In genomic region chr10:84267503-84268126, GRCh38 we compare ENCODE assay signal across 8 cellular contexts. TPM values are rescaled to one million over a fixed set of nuclear protein-coding genes. Genes with fewer than 3 reads are reported as not detected.
DNase-seq lines count a peak whose midpoint lies in the region; ATAC-seq and TF ChIP-seq lines count a peak whose summit lies in the region.

No MANE protein-coding gene starts in this region.

- H3K27me3 Mint-ChIP-seq in T-cell: peaks cover 14 to 15% of the 10 kb centered on the region in 2 donors
- H3K27me3 Mint-ChIP-seq in immature natural killer cell (ENCODE audit: low read depth in 3 of 3): peaks cover 3 to 19% (median 6%) of the 10 kb centered on the region in 3 donors

- peak; percentile 81 for TF ChIP-seq CTCF in GM12875 (IDR thresholded peaks at IDR 0.05; ENCODE audit: borderline replicate concordance, insufficient read depth, low read depth, low read length)

- POLR2A ChIA-PET in T-cell (lab: Charles Lee): interaction anchor here in 1 of 2 donors (0.5 to 0.9 kb wide), 3 partner anchors 67 to 131 kb away, joined by 3 to 4 read pairs (median 3); no protein-coding TSS in a partner anchor

- peak overlapping the region in 1 of 2 donors; percentile 36 for H3K27ac Mint-ChIP-seq in T-cell
- no peak overlapping the region for H3K27ac Mint-ChIP-seq in immature natural killer cell

- ATAC-seq in HG03469 (IDR thresholded peaks at IDR 0.05; ENCODE audit: unreplicated experiment): peak; percentile 57
- ATAC-seq in T-cell (replicated peaks in 1 of 4): peak; percentile 31 to 68 (median 54)

- peak; percentile 31 to 76 (median 60) for DNase-seq in T-cell
- DNase-seq in amniotic epithelial cell (ENCODE audit: low read depth): peak; percentile 38
- DNase-seq in immature natural killer cell: peak; percentile 16 to 45 (median 23)
- DNase-seq in stimulated activated CD4-positive, alpha-beta T cell treated with anti-CD3 and anti-CD28 coated beads, TNF-alpha, amount 100 ng/mL, for 4 hours (ENCODE audit: low read depth in 3 of 3): peak; percentile 27 to 50 (median 36)
- DNase-seq in GM19238 (ENCODE audit: insufficient read length, low spot score): no peak
- DNase-seq in SKM-1 treated with dmso at 0.1 percent for 144 hours (lab: John Stamatoyannopoulos, UW; ENCODE audit: unreplicated experiment): no peak

- H3K4me1 Mint-ChIP-seq in T-cell: peaks cover 10 to 16% (median 11%) of the 10 kb centered on the region in 3 donors
- H3K4me1 Mint-ChIP-seq in immature natural killer cell: no peaks in the 10 kb centered on the region

- no peak overlapping the region for H3K4me3 ChIP-seq in GM12875 (ENCODE audit: low read depth, low read length)

- no peaks in the 10 kb centered on the region for H3K36me3 Mint-ChIP-seq in T-cell
- H3K36me3 Mint-ChIP-seq in immature natural killer cell: no peaks in the 10 kb centered on the region

- CTCF ChIA-PET in T-cell (lab: Charles Lee): interaction anchor here (0.5 to 5.9 kb wide), 15 partner anchors 43 to 273 kb away, joined by 3 to 93 read pairs (median 4); no protein-coding TSS in a partner anchor

- H3K9me3 Mint-ChIP-seq in T-cell (no peaks in the 10 kb centered on the region), immature natural killer cell (no peaks in the 10 kb centered on the region)

- H3K4me3 Mint-ChIP-seq in T-cell: no peak overlapping the region
- H3K4me3 Mint-ChIP-seq in immature natural killer cell: no peak overlapping the region

RNA-seq across cellular contexts. Expression of gene RGR, which starts 22.8 kb away (rescaled TPM):
- total RNA-seq in T-cell: not detected
- not detected for polyA plus RNA-seq in immature natural killer cell

RNA-seq across cellular contexts. Expression of gene LRIT1, which starts 26.3 kb away (rescaled TPM):
- total RNA-seq in T-cell: not detected
- polyA plus RNA-seq in immature natural killer cell: not detected

RNA-seq across cellular contexts. Expression of gene LRIT2, which starts 42.3 kb away (rescaled TPM):
- not detected for total RNA-seq in T-cell
- not detected for polyA plus RNA-seq in immature natural killer cell

Comparison
In these comparisons a context has a peak if more than half of its experiments do, and no peak if none do; other contexts are left out.
1. DNase-seq: peak in T-cell (34 of 34), amniotic epithelial cell (single experiment), immature natural killer cell (3 of 3) and stimulated activated CD4-positive, alpha-beta T cell treated with anti-CD3 and anti-CD28 coated beads, TNF-alpha, amount 100 ng/mL, for 4 hours (3 of 3); none in GM19238 (single experiment) and SKM-1 treated with dmso at 0.1 percent for 144 hours (single experiment).